ENCODE assay signal across 30 cellular contexts in the genomic region with DNA sequence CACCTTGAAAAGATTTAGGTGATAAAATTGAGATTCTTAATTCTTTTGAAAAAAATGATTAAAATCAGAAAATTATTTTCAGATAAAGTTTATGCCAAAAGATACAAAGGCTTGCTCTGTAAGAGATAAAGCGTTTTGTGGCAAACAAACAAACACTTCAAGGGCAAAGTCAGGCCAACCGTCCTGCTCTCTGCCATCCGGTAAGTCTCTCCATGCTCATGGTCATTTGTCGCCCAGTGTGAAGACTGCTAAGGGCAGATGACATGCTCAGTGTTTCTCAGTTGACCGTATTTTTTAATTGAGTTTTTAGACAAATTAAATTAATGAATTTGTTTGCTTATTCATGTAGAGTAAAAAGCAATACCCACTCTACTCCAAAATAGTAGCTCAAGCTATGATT. TPM values are rescaled to one million over a fixed set of nuclear protein-coding genes. Genes with fewer than 3 reads are reported as not detected.
A peak's percentile ranks its signal among the peaks of the same experiment; 100 is the strongest.
DNase-seq lines count a peak whose midpoint lies in the region; ATAC-seq and TF ChIP-seq lines count a peak whose summit lies in the region.
"Had no signal": no experiment of that assay in that cellular context is flagged by ENCODE, and none has a peak within 500 bp of the region (broad histone marks: within the 10 kb centered on the region; RNA-seq: fewer than 3 reads in every experiment).

No MANE protein-coding gene starts in this region.

- no peak overlapping the region for H3K4me3 Mint-ChIP-seq in H9
- H3K4me3 Mint-ChIP-seq in activated T-cell treated with anti-CD3 and anti-CD28 coated beads, Interleukin-2, amount 50 U/mL, for 72 hours: no peak overlapping the region
- H3K4me3 Mint-ChIP-seq: B cell; CD14-positive monocyte; CD4-positive, alpha-beta memory T cell; CD4-positive, alpha-beta T cell; CD4-positive, CD25-positive, alpha-beta regulatory T cell; CD8-positive, alpha-beta memory T cell; CD8-positive, alpha-beta T cell had no signal

- H3K27ac ChIP-seq in H9 (ENCODE audit: insufficient read length, low read depth, low read length) (no peak overlapping the region), adrenal gland (peak overlapping the region in 3 of 5 donors; percentile 6 to 56 (median 27))
- H3K27ac ChIP-seq: 22Rv1; A549; BLaER1; BLaER1 treated with 17β-estradiol and CSF1 and Interleukin-3, amounts not matched to agents 10 nM and 100 nM had no signal

- no peak overlapping the region for H3K23ac ChIP-seq in H9 (ENCODE audit: insufficient read length, low read depth, low read length)

- no peak overlapping the region for H3K4me3 ChIP-seq in adrenal gland
- H3K4me3 ChIP-seq: A549; BLaER1; BLaER1 treated with 17β-estradiol and CSF1 and Interleukin-3, amounts not matched to agents 10 nM and 100 nM had no signal

- TF ChIP-seq POLR2A in adrenal gland (IDR thresholded peaks at IDR 0.05): no peak

- TF ChIP-seq CTCF in H9 (conservative IDR thresholded peaks at IDR 0.05) (no peak), adrenal gland (IDR thresholded peaks at IDR 0.05) (no peak)

- no peak overlapping the region for H2BK20ac ChIP-seq in H9 (ENCODE audit: low read depth, low read length, poor library complexity, severe bottlenecking)

- H4K20me1 ChIP-seq in H9 (ENCODE audit: control insufficient read depth, insufficient read depth, insufficient read length): no peaks in the 10 kb centered on the region
- H4K20me1 ChIP-seq: BLaER1 had no signal

- H4K5ac ChIP-seq in H9 (ENCODE audit: insufficient read length, low read depth, low read length): no peak overlapping the region

- no peak overlapping the region for H3K27ac Mint-ChIP-seq in H9
- H3K27ac Mint-ChIP-seq in activated T-cell treated with anti-CD3 and anti-CD28 coated beads, Interleukin-2, amount 50 U/mL, for 72 hours: no peak overlapping the region
- H3K27ac Mint-ChIP-seq: B cell; CD4-positive, alpha-beta memory T cell; CD4-positive, alpha-beta T cell; CD4-positive, CD25-positive, alpha-beta regulatory T cell; CD8-positive, alpha-beta memory T cell; CD8-positive, alpha-beta T cell had no signal

- H4K91ac ChIP-seq in H9 (ENCODE audit: insufficient read length, low read depth, low read length): no peak overlapping the region

- H3K9me3 ChIP-seq in H9 (ENCODE audit: control insufficient read depth, low read depth, low read length) (no peaks in the 10 kb centered on the region), adrenal gland (replicated peaks in 1 of 3) (no peaks in the 10 kb centered on the region)
- H3K9me3 ChIP-seq: A549, BE2C, BLaER1, Caco-2 had no signal

- no peak overlapping the region for H3K18ac ChIP-seq in H9 (ENCODE audit: insufficient read length, low read depth, low read length)

- H3K23me2 ChIP-seq in H9 (ENCODE audit: insufficient read length, low read depth, low read length, poor library complexity, severe bottlenecking): no peaks in the 10 kb centered on the region

- no CpG with 5 or more reads among the region's 5 CpGs for WGBS in H9 (ENCODE audit: extremely low coverage, insufficient read length, low lambda C conversion rate)
- 47 to 54% (median 52%) methylated on average over 5 of the region's 5 CpGs for WGBS in adrenal gland, 4 donors

- H2BK15ac ChIP-seq in H9 (ENCODE audit: low read depth, low read length): no peak overlapping the region

- H3K4me1 ChIP-seq in H9 (ENCODE audit: insufficient read depth, low read length) (peaks cover 8% of the 10 kb centered on the region; the same call in 1 of the 2 replicates), adrenal gland (replicated peaks in 1 of 2) (peaks cover 9 to 26% of the 10 kb centered on the region in 2 donors)
- H3K4me1 ChIP-seq: A549, BE2C, Caco-2 had no signal

- H3K79me1 ChIP-seq in H9 (ENCODE audit: insufficient read depth, low read depth, low read length, poor library complexity, severe bottlenecking): no peaks in the 10 kb centered on the region

- no peaks in the 10 kb centered on the region for H3K36me3 ChIP-seq in adrenal gland (replicated peaks in 1 of 2)
- H3K36me3 ChIP-seq: BE2C, BLaER1 had no signal

- DNase-seq in H9: peak; percentile 2
- DNase-seq in adrenal gland: peak in 6 of 7 donors; percentile 31 to 62 (median 54)
- no peak for DNase-seq in activated T-cell treated with anti-CD3 and anti-CD28 coated beads, Interleukin-2, amount 50 U/mL, for 72 hours
- DNase-seq in Ammon's horn (ENCODE audit: low spot score): no peak
- DNase-seq: 8988T; ACHN; AML-193; BE2C; C1 segment of cervical spinal cord; Caco-2; Calu3; CD4-positive, alpha-beta memory T cell; CD4-positive, alpha-beta T cell; CD4-positive, CD25-positive, alpha-beta regulatory T cell; CD8-positive, alpha-beta memory T cell; COR-L47; DMS 273 treated with DMSO at 0.1 percent for 48 hours; DMS153; DMS53; DMS79; DMS79 treated with DMSO at 0.1 percent for 48 hours; DND-41; EL had no signal

- no peak overlapping the region for H3K56ac ChIP-seq in H9 (ENCODE audit: insufficient read length, low read depth, low read length)

- peaks cover 33 to 35% of the 10 kb centered on the region in 2 experiments for H3K4me1 Mint-ChIP-seq in H9
- H3K4me1 Mint-ChIP-seq in activated T-cell treated with anti-CD3 and anti-CD28 coated beads, Interleukin-2, amount 50 U/mL, for 72 hours (ENCODE audit: low read depth): no peaks in the 10 kb centered on the region
- H3K4me1 Mint-ChIP-seq: B cell; CD4-positive, alpha-beta memory T cell had no signal

- ATAC-seq in activated T-cell treated with anti-CD3 and anti-CD28 coated beads, Interleukin-2, amount 50 U/mL, for 72 hours (replicated peaks in 1 of 2): no peak
- ATAC-seq: A549; CD8-positive, alpha-beta T cell had no signal

- H2AFZ ChIP-seq in H9 (ENCODE audit: low read length): no peak overlapping the region

- intact Hi-C loops in adrenal gland (cut with DNase I): no loop called here

- no peaks in the 10 kb centered on the region; the same call in 1 of the 2 replicates for H3K27me3 Mint-ChIP-seq in H9 (ENCODE audit: low read depth)
- H3K27me3 Mint-ChIP-seq in activated T-cell treated with anti-CD3 and anti-CD28 coated beads, Interleukin-2, amount 50 U/mL, for 72 hours (ENCODE audit: low read depth): peaks cover 9% of the 10 kb centered on the region
- H3K27me3 Mint-ChIP-seq: CD4-positive, CD25-positive, alpha-beta regulatory T cell had no signal

- no peak overlapping the region for H2AK5ac ChIP-seq in H9 (ENCODE audit: insufficient read length, low read length)

- no peak overlapping the region for H3K14ac ChIP-seq in H9 (ENCODE audit: insufficient read depth, low read length)

- no peak overlapping the region for H3T11ph ChIP-seq in H9 (ENCODE audit: low read length)

- H2BK5ac ChIP-seq in H9 (ENCODE audit: insufficient read length, low read length): no peak overlapping the region

- no peak overlapping the region for H4K8ac ChIP-seq in H9 (replicated peaks; ENCODE audit: insufficient read length, low read depth, low read length)

- no peaks in the 10 kb centered on the region for H3K36me3 Mint-ChIP-seq in H9 (ENCODE audit: insufficient read depth in 1 of 3, low read depth in 3 of 3)
- H3K36me3 Mint-ChIP-seq in activated T-cell treated with anti-CD3 and anti-CD28 coated beads, Interleukin-2, amount 50 U/mL, for 72 hours (ENCODE audit: insufficient read depth in 2 of 2): no peaks in the 10 kb centered on the region
- H3K36me3 Mint-ChIP-seq: CD4-positive, alpha-beta memory T cell; CD4-positive, CD25-positive, alpha-beta regulatory T cell; CD8-positive, alpha-beta memory T cell; CD8-positive, alpha-beta T cell had no signal

- no peaks in the 10 kb centered on the region for H3K9me3 Mint-ChIP-seq in H9
- H3K9me3 Mint-ChIP-seq in activated T-cell treated with anti-CD3 and anti-CD28 coated beads, Interleukin-2, amount 50 U/mL, for 72 hours: no peaks in the 10 kb centered on the region
- H3K9me3 Mint-ChIP-seq: CD4-positive, alpha-beta memory T cell; CD4-positive, alpha-beta T cell; CD8-positive, alpha-beta memory T cell; CD8-positive, alpha-beta T cell had no signal

- H2BK120ac ChIP-seq in H9 (ENCODE audit: low read depth, low read length, poor library complexity, severe bottlenecking): no peak overlapping the region

- H3K79me2 ChIP-seq in H9 (ENCODE audit: insufficient read depth, low read length): no peaks in the 10 kb centered on the region

- no peak overlapping the region for H3K9ac ChIP-seq in H9 (ENCODE audit: extremely low read depth, insufficient read length, low read length)
- H3K9ac ChIP-seq: BLaER1; BLaER1 treated with 17β-estradiol and CSF1 and Interleukin-3, amounts not matched to agents 10 nM and 100 nM had no signal

- H3K4ac ChIP-seq in H9 (ENCODE audit: low read depth, low read length): no peak overlapping the region

- H3K4me2 ChIP-seq in H9 (ENCODE audit: insufficient read depth, insufficient read length, low read length): no peak overlapping the region
- H3K4me2 ChIP-seq: A549; BLaER1; BLaER1 treated with 17β-estradiol and CSF1 and Interleukin-3, amounts not matched to agents 10 nM and 100 nM had no signal

- H3K27me3 ChIP-seq in H9 (ENCODE audit: insufficient read depth, low read length) (no peaks in the 10 kb centered on the region), adrenal gland (no peaks in the 10 kb centered on the region)
- H3K27me3 ChIP-seq: BE2C; BLaER1; BLaER1 treated with 17β-estradiol and CSF1 and Interleukin-3, amounts not matched to agents 10 nM and 100 nM had no signal

- no peak overlapping the region for H2BK12ac ChIP-seq in H9 (ENCODE audit: insufficient read length, low read depth, low read length)

RNA-seq across cellular contexts. Expression of a gene that starts 60.0 kb away (rescaled TPM):
- total RNA-seq in H9 (2021) (0.70 and 0.77 TPM in 2 replicates), adrenal gland (10 to 100 TPM; 33.3 to 52.8 (median 44.7) TPM)
- polyA plus RNA-seq in adrenal gland: 10 to 100 TPM in 2 of 3 donors, 1 to 10 TPM in 1; 7.6 to 36.9 (median 12.2) TPM
- 10 to 100 TPM; 23.7 to 31.3 TPM for total RNA-seq in activated T-cell treated with anti-CD3 and anti-CD28 coated beads, Interleukin-2, amount 50 U/mL, for 72 hours

Comparison
In these comparisons a context has a peak if more than half of its experiments do, and no peak if none do; other contexts are left out.
1. DNase-seq: peak in H9 (single experiment) and adrenal gland (6 of 7); none in activated T-cell treated with anti-CD3 and anti-CD28 coated beads, Interleukin-2, amount 50 U/mL, for 72 hours (0 of 2) and Ammon's horn (single experiment).
2. RNA of a gene that starts 60.0 kb away (total RNA-seq): 33.3 to 52.8 TPM in adrenal gland and 23.7 to 31.3 TPM in activated T-cell treated with anti-CD3 and anti-CD28 coated beads, Interleukin-2, amount 50 U/mL, for 72 hours; 0.70 to 0.77 TPM in H9; every median in the first group is over 10 times any median in the second.